In the genomic region with DNA sequence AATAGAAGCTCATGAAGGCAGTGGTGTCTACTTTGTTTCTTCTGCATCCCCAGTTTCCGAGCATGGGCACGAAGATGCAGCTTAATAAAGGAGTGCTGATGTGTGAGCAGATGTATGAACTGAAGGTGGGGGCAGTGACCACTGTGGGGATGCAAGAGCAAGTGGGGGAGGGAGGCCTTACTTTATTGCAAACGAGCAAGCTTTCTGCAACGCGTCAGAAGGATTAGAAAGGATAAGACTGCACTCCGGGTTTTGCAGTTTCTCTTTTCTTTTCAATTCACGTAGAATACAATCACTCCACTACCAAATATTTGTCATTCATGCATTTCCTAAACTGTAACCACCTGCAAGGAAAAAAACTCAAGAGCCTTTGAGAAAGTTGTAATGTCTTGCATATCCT, we compare ENCODE assay signal across 31 cellular contexts. TPM values are rescaled to one million over a fixed set of nuclear protein-coding genes. Genes with fewer than 3 reads are reported as not detected.
"Had no signal": no experiment of that assay in that cellular context is flagged by ENCODE, and none has a peak within 500 bp of the region (broad histone marks: within the 10 kb centered on the region; RNA-seq: fewer than 3 reads in every experiment).

No MANE protein-coding gene starts in this region.

- H3K4me1 ChIP-seq: adrenal gland, breast epithelium, SJCRH30 had no signal

- H3K9ac ChIP-seq: SK-N-SH had no signal

- H3K9me2 ChIP-seq: SK-N-SH had no signal

- H3K9me3 Mint-ChIP-seq: activated B cell treated with CpG ODN at 0.5 μM for 24 hours; activated T-cell treated with anti-CD3 and anti-CD28 coated beads, Interleukin-2, amount 50 U/mL, for 4 hours had no signal

- H3K27me3 ChIP-seq: adrenal gland, breast epithelium, SJCRH30 had no signal

- H3K4me3 ChIP-seq: adrenal gland, breast epithelium, SJCRH30 had no signal

- H3K4me1 Mint-ChIP-seq: activated CD8-positive, alpha-beta memory T cell treated with anti-CD3 and anti-CD28 coated beads, Interleukin-2, amount 10 ng/mL, durations not matched to agents 7 days and 5 days had no signal

- ATAC-seq: activated CD8-positive, alpha-beta memory T cell treated with anti-CD3 and anti-CD28 coated beads, Interleukin-2, amount 10 ng/mL, durations not matched to agents 7 days and 5 days; activated T-cell treated with anti-CD3 and anti-CD28 coated beads, Interleukin-2, amount 50 U/mL, for 4 hours; Right ventricle myocardium inferior had no signal

- H3K9me3 ChIP-seq: adrenal gland, breast epithelium, SJCRH30, SK-N-SH had no signal

- H3K36me3 ChIP-seq: adrenal gland, breast epithelium, SJCRH30 had no signal

- H3K36me3 Mint-ChIP-seq: activated CD8-positive, alpha-beta memory T cell treated with anti-CD3 and anti-CD28 coated beads, Interleukin-2, amount 10 ng/mL, durations not matched to agents 7 days and 5 days; activated naive CD8-positive, alpha-beta T cell had no signal

- H3K27me3 Mint-ChIP-seq: activated CD4-positive, alpha-beta T cell treated with anti-CD3 and anti-CD28 coated beads, Interleukin-2, amount 10 ng/mL, durations not matched to agents 24 days and 14 days had no signal

- H3K4me3 Mint-ChIP-seq: activated B cell treated with CpG ODN at 0.5 μM for 24 hours; activated CD4-positive, alpha-beta T cell treated with anti-CD3 and anti-CD28 coated beads, Interleukin-2, amount 10 ng/mL, durations not matched to agents 24 days and 14 days; activated CD8-positive, alpha-beta memory T cell treated with anti-CD3 and anti-CD28 coated beads, Interleukin-2, amount 10 ng/mL, durations not matched to agents 7 days and 5 days; activated naive CD8-positive, alpha-beta T cell; activated T-cell treated with anti-CD3 and anti-CD28 coated beads, Interleukin-2, amount 50 U/mL, for 4 hours had no signal

- H3K4me2 ChIP-seq: SK-N-SH had no signal

- DNase-seq: activated B cell treated with CpG ODN at 0.5 μM for 24 hours; activated CD4-positive, alpha-beta T cell treated with anti-CD3 and anti-CD28 coated beads for 1 hour; activated CD4-positive, alpha-beta T cell treated with anti-CD3 and anti-CD28 coated beads, Interleukin-2, amount 10 ng/mL, durations not matched to agents 24 days and 14 days; activated CD4-positive, alpha-beta T cell treated with anti-CD3 and anti-CD28 coated beads, Interleukin-2, amount 50 U/mL, for 48 hours; activated CD8-positive, alpha-beta memory T cell treated with anti-CD3 and anti-CD28 coated beads, Interleukin-2, amount 10 ng/mL, durations not matched to agents 7 days and 5 days; activated effector memory CD4-positive, alpha-beta T cell treated with anti-CD3 and anti-CD28 coated beads, Interleukin-2, amount 50 U/mL, for 16 hours; activated naive CD4-positive, alpha-beta T cell treated with Interleukin-2 at 50 U/mL for 16 hours; activated T-cell treated with anti-CD3 and anti-CD28 coated beads, Interleukin-2, amount 50 U/mL, for 4 hours; adrenal gland; anterior cingulate cortex; caudate nucleus; Kasumi-1; KBM-7; NCI-H1092 treated with DMSO at 0.1 percent for 48 hours; NCI-H1417 treated with DMSO at 0.1 percent for 48 hours; NCI-H1694; NCI-H2029 treated with DMSO at 0.1 percent for 48 hours; NCI-H345; NCI-H510A; NCI-H526 treated with DMSO at 0.1 percent for 48 hours; SJCRH30; SK-N-SH; SW 1271; T1000 had no signal

- H3K27ac Mint-ChIP-seq: activated B cell treated with CpG ODN at 0.5 μM for 24 hours; activated CD4-positive, alpha-beta T cell treated with anti-CD3 and anti-CD28 coated beads, Interleukin-2, amount 10 ng/mL, durations not matched to agents 24 days and 14 days; activated CD8-positive, alpha-beta memory T cell treated with anti-CD3 and anti-CD28 coated beads, Interleukin-2, amount 10 ng/mL, durations not matched to agents 7 days and 5 days; activated naive CD8-positive, alpha-beta T cell had no signal

- H3K27ac ChIP-seq: adrenal gland, breast epithelium, SJCRH30 had no signal

RNA-seq across cellular contexts. Expression of a gene that starts 4.3 kb away (rescaled TPM):
- total RNA-seq: activated B cell treated with CpG ODN at 0.5 μM for 24 hours; activated CD4-positive, alpha-beta T cell treated with anti-CD3 and anti-CD28 coated beads, Interleukin-2, amount 10 ng/mL, durations not matched to agents 24 days and 14 days; activated CD8-positive, alpha-beta memory T cell treated with anti-CD3 and anti-CD28 coated beads, Interleukin-2, amount 10 ng/mL, durations not matched to agents 7 days and 5 days; activated T-cell treated with anti-CD3 and anti-CD28 coated beads, Interleukin-2, amount 50 U/mL, for 4 hours; adrenal gland; breast epithelium; chondrocyte; M059J; RPMI7951; SJCRH30; T-helper 1 cell treated with Interleukin-12 subunit alpha and Interleukin-12 subunit beta and Interleukin-4 antibody, amounts not matched to agents 30 ng/mL and 1 ng/mL, for 36 hours had no signal
- polyA plus RNA-seq: SK-N-SH had no signal

RNA-seq across cellular contexts. Expression of a gene that starts 8.4 kb away (rescaled TPM):
- total RNA-seq: activated B cell treated with CpG ODN at 0.5 μM for 24 hours; activated CD8-positive, alpha-beta memory T cell treated with anti-CD3 and anti-CD28 coated beads, Interleukin-2, amount 10 ng/mL, durations not matched to agents 7 days and 5 days; chondrocyte; SJCRH30; T-helper 1 cell treated with Interleukin-12 subunit alpha and Interleukin-12 subunit beta and Interleukin-4 antibody, amounts not matched to agents 30 ng/mL and 1 ng/mL, for 36 hours had no signal
- polyA plus RNA-seq: SK-N-SH had no signal

RNA-seq across cellular contexts. Expression of a gene that starts 47.6 kb away (rescaled TPM):
- total RNA-seq: activated B cell treated with CpG ODN at 0.5 μM for 24 hours; activated CD4-positive, alpha-beta T cell treated with anti-CD3 and anti-CD28 coated beads, Interleukin-2, amount 10 ng/mL, durations not matched to agents 24 days and 14 days; activated CD8-positive, alpha-beta memory T cell treated with anti-CD3 and anti-CD28 coated beads, Interleukin-2, amount 10 ng/mL, durations not matched to agents 7 days and 5 days; activated T-cell treated with anti-CD3 and anti-CD28 coated beads, Interleukin-2, amount 50 U/mL, for 4 hours; adrenal gland; breast epithelium; chondrocyte; M059J; Right ventricle myocardium inferior; RPMI7951; SJCRH30; T-helper 1 cell treated with Interleukin-12 subunit alpha and Interleukin-12 subunit beta and Interleukin-4 antibody, amounts not matched to agents 30 ng/mL and 1 ng/mL, for 36 hours had no signal
- polyA plus RNA-seq: adrenal gland, SK-N-SH had no signal
